ENCODE assay signal across 16 cellular contexts in genomic region chr2:84474176-84474575, GRCh38. TPM values are rescaled to one million over a fixed set of nuclear protein-coding genes. Genes with fewer than 3 reads are reported as not detected.
"Had no signal": no experiment of that assay in that cellular context is flagged by ENCODE, and none has a peak within 500 bp of the region (broad histone marks: within the 10 kb centered on the region; RNA-seq: fewer than 3 reads in every experiment).

No MANE protein-coding gene starts in this region.

- DNase-seq: activated CD4-positive, alpha-beta memory T cell treated with anti-CD3 and anti-CD28 coated beads, Interleukin-2, amount 10 ng/mL, durations not matched to agents 7 days and 5 days; activated CD4-positive, alpha-beta T cell treated with anti-CD3 and anti-CD28 coated beads for 4 hours; activated CD8-positive, alpha-beta memory T cell treated with anti-CD3 and anti-CD28 coated beads, Interleukin-2, amount 10 ng/mL, durations not matched to agents 7 days and 5 days; dermis blood vessel endothelial cell; effector memory CD4-positive, alpha-beta T cell; esophagus squamous epithelium; mesendoderm; naive thymus-derived CD4-positive, alpha-beta T cell; right lobe of liver; small intestine; stimulated activated CD4-positive, alpha-beta T cell treated with anti-CD3 and anti-CD28 coated beads, Interleukin-15, amount 100 ng/mL, for 24 hours; stimulated activated CD4-positive, alpha-beta T cell treated with anti-CD3 and anti-CD28 coated beads, Interleukin-2, amount 100 ng/mL, for 48 hours; stimulated activated naive CD8-positive, alpha-beta T cell treated with anti-CD3 and anti-CD28 coated beads, Interleukin-15, amount 100 ng/mL, for 72 hours had no signal

- H3K4me3 ChIP-seq: esophagus squamous epithelium, neural progenitor cell, right lobe of liver had no signal

- H3K27ac ChIP-seq: neural progenitor cell, right lobe of liver had no signal

- H3K27me3 ChIP-seq: esophagus squamous epithelium, neural progenitor cell, right lobe of liver had no signal

- H3K4me2 ChIP-seq: neural progenitor cell had no signal

- H3K36me3 ChIP-seq: esophagus squamous epithelium, neural progenitor cell, right lobe of liver had no signal

- H3K9ac ChIP-seq: neural progenitor cell had no signal

- H2AFZ ChIP-seq: neural progenitor cell had no signal

- H3K4me1 ChIP-seq: neural progenitor cell had no signal

- H3K9me3 ChIP-seq: right lobe of liver had no signal

RNA-seq across cellular contexts. Expression of gene DNAH6, which starts 42.1 kb away (rescaled TPM):
- total RNA-seq: osteocyte had no signal
- polyA plus RNA-seq: endothelial cell of umbilical vein had no signal
